Comparison of ENCODE assay signal across 8 cellular contexts in the genomic region with DNA sequence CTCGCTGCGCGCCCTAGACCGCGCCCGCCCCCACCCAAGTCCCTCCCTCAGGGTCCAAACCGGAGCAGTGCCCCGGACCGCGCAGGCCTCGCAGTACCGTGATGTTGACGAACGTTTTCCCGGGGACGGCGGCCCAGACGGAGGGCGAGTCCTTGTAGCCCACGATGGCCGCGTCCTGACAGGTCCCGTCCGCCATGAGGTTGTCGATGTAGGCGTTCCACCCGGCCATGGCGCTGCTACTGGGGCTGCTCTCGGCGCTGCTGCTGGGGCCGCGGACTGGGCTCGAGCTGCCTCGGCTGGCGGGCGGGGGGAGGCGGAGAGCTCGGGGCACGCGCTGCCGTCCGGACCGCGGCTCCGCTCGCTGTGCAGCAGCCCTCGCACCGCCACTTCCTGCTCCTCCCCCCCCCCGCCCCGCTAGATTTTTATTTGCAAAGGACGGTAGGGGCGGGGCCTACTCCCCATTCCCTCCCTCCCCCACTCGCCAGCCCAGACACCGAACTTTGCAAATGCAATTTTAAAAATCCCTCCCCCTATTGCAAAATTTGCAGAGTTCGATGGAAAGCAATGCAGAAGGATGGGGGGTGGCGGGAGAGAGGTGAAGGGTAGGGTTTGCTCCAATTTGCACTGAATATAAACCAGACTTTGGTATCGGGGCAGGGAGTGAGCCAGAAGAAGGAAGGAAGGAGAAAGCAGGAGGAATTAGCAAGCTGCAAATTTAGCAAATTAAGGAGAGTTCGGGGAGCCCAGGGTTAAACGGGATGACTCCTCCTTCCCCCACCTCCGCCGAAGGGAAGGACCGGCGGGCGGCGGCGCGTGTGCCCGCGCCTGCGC. TPM values are rescaled to one million over a fixed set of nuclear protein-coding genes. Genes with fewer than 3 reads are reported as not detected.
A peak's percentile ranks its signal among the peaks of the same experiment; 100 is the strongest.
DNase-seq lines count a peak whose midpoint lies in the region; ATAC-seq and TF ChIP-seq lines count a peak whose summit lies in the region.

A gene (minus strand): TSS at position 365 of the 831 bp plus-strand sequence. CDS start 136 bp downstream, at position 229.

- intact Hi-C loops in colonic mucosa (cut with DNase I), result no loop called here
- intact Hi-C loops in left colon (cut with DNase I, micrococcal nuclease), result no loop called here

- no peaks in the 10 kb centered on the region for H3K27me3 ChIP-seq in colonic mucosa

- no peak for TF ChIP-seq CTCF in colonic mucosa (IDR thresholded peaks at IDR 0.05)

- peak within 1 kb of the TSS; percentile 89 for H3K4me3 ChIP-seq in colonic mucosa

- peaks cover 14% of the 10 kb centered on the region for H3K36me3 ChIP-seq in colonic mucosa

- no peaks in the 10 kb centered on the region for H3K9me3 ChIP-seq in colonic mucosa

- H3K9ac ChIP-seq in colonic mucosa (ENCODE audit: low read depth in 2 of 2, low read length in 2 of 2), result peak within 1 kb of the TSS; percentile 99

- peak within 1 kb of the TSS; percentile 98 for H3K27ac ChIP-seq in colonic mucosa

- DNase-seq in GM04504 (ENCODE audit: low read depth) (peak; percentile 88), NCI-H510A treated with DMSO at 0.1 percent for 48 hours (lab: John Stamatoyannopoulos, UW) (peak; percentile 98), colonic mucosa (peak; percentile 95), left colon (peak; percentile 91 to 93), OCI-M2 (lab: John Stamatoyannopoulos, UW; ENCODE audit: unreplicated experiment) (no peak)
- peak; percentile 95 for DNase-seq in activated CD4-positive, alpha-beta T cell treated with anti-CD3 and anti-CD28 coated beads for 48 hours
- peak in 3 of 4 experiments; percentile 80 to 90 (median 85) for DNase-seq in stimulated activated CD4-positive, alpha-beta T cell treated with anti-CD3 and anti-CD28 coated beads, Interleukin-1b, Interleukin-23, amount 100 ng/mL, for 24 hours (ENCODE audit: low read depth in 4 of 4, low spot score in 1 of 4)

- H3K4me1 ChIP-seq in colonic mucosa, result peaks cover 12% of the 10 kb centered on the region

- ATAC-seq in HG03135 (IDR thresholded peaks at IDR 0.05; ENCODE audit: unreplicated experiment) (peak; percentile 17), left colon (peak; percentile 61)

RNA-seq across cellular contexts. Expression of the gene that starts here (rescaled TPM):
- total RNA-seq in colonic mucosa (1,000 to 10,000 TPM in 1 of 2 donors, 100 to 1,000 TPM in 1; 839 to 1,278 TPM), left colon (100 to 1,000 TPM; 720 to 812 TPM)
